ENCODE assay signal across 8 cellular contexts in genomic region chr1:242523968-242524570, GRCh38. TPM values are rescaled to one million over a fixed set of nuclear protein-coding genes. Genes with fewer than 3 reads are reported as not detected.
DNase-seq lines count a peak whose midpoint lies in the region; ATAC-seq, FAIRE-seq and TF ChIP-seq lines count a peak whose summit lies in the region.

No MANE protein-coding gene starts in this region.

- no peaks in the 10 kb centered on the region for H3K79me2 ChIP-seq in SK-N-SH (ENCODE audit: insufficient read depth)

- FAIRE-seq in GM12891 (lab: Jason Lieb, UNC): no peak

- H3K27me3 ChIP-seq in A673 (replicated peaks; ENCODE audit: insufficient read depth, low read depth, low read length, poor library complexity): no peaks in the 10 kb centered on the region
- H3K27me3 ChIP-seq in SK-N-SH (ENCODE audit: insufficient read depth): peaks cover 8% of the 10 kb centered on the region
- no peaks in the 10 kb centered on the region for H3K27me3 ChIP-seq in ovary

- H3K4me3 ChIP-seq in A673 (ENCODE audit: low read depth, low read length, poor library complexity, severe bottlenecking) (peak overlapping the region; percentile 56), SK-N-SH (ENCODE audit: low read depth in 2 of 2, low read length in 1 of 2) (peak overlapping the region; percentile 54 to 57), fibroblast of the aortic adventitia (ENCODE audit: low read depth, low read length) (peak overlapping the region; percentile 28), ovary (peak overlapping the region; percentile 40)

- 0 out of 2 replicates have a peak, but pooled peaks have one; percentile 24 for TF ChIP-seq CTCF in A673 (conservative IDR thresholded peaks at IDR 0.05; ENCODE audit: low read depth, low read length)
- TF ChIP-seq CTCF in SK-N-SH (IDR thresholded peaks at IDR 0.05): no peak
- no peak for TF ChIP-seq CTCF in fibroblast of the aortic adventitia (IDR thresholded peaks at IDR 0.05; ENCODE audit: insufficient read depth, low read length)
- no peak for TF ChIP-seq CTCF in ovary (IDR thresholded peaks at IDR 0.05)

- WGBS in SK-N-SH (ENCODE audit: low lambda C conversion rate): 3% methylated on average over 16 of the region's 70 CpGs
- WGBS in ovary, 3 donors: 1 to 2% (median 1%) methylated on average over 45 to 61 of the region's 70 CpGs

- DNase-seq in A673 (ENCODE audit: low spot score): peak; percentile 69
- peak; percentile 9 for DNase-seq in H4 (ENCODE audit: low spot score)
- peak; percentile 94 for DNase-seq in SK-N-SH
- DNase-seq in fibroblast of the aortic adventitia (ENCODE audit: low read depth): no peak
- peak; percentile 18 to 65 (median 56) for DNase-seq in ovary
- DNase-seq in GM12891 (ENCODE audit: insufficient read length, low spot score): no peak

- TF ChIP-seq RAD21 in SK-N-SH (IDR thresholded peaks at IDR 0.05; ENCODE audit: low read length): peak; percentile 56

- no peaks in the 10 kb centered on the region for H3K4me1 ChIP-seq in A673 (ENCODE audit: insufficient read depth, low read length, poor library complexity, severe bottlenecking)
- H3K4me1 ChIP-seq in SK-N-SH (ENCODE audit: control insufficient read depth in 1 of 2, insufficient read depth in 2 of 2, low read depth in 1 of 2, low read length in 1 of 2): peaks cover 0 to 11% of the 10 kb centered on the region in 2 experiments; a peak in 2 of 4 replicates
- H3K4me1 ChIP-seq in ovary (ENCODE audit: insufficient read depth): peaks cover 4% of the 10 kb centered on the region

- TF ChIP-seq POLR2A in ovary (IDR thresholded peaks at IDR 0.05) (no peak), GM12891 (IDR thresholded peaks at IDR 0.05; ENCODE audit: low read depth, low read length) (no peak)

- POLR2A ChIA-PET in A673 (lab: Charles Lee; ENCODE audit: low non-redundant PET): no interaction called here
- POLR2A ChIA-PET in SK-N-SH (lab: Yijun Ruan, JAX): no interaction called here

- H3K9me3 ChIP-seq in A673 (ENCODE audit: low read depth, low read length, poor library complexity, severe bottlenecking) (no peaks in the 10 kb centered on the region), SK-N-SH (no peaks in the 10 kb centered on the region), ovary (no peaks in the 10 kb centered on the region)

- ATAC-seq in GM19397 (IDR thresholded peaks at IDR 0.05; ENCODE audit: unreplicated experiment) (no peak), GM21526 (IDR thresholded peaks at IDR 0.05; ENCODE audit: low FRiP score, unreplicated experiment) (no peak)

- no peaks in the 10 kb centered on the region for H3K36me3 ChIP-seq in A673 (ENCODE audit: insufficient read depth, low read length, poor library complexity, severe bottlenecking)
- H3K36me3 ChIP-seq in SK-N-SH (replicated peaks in 1 of 2; ENCODE audit: control insufficient read depth in 1 of 2, insufficient read depth in 2 of 2, low read length in 1 of 2): no peaks in the 10 kb centered on the region
- no peaks in the 10 kb centered on the region for H3K36me3 ChIP-seq in ovary

- H3K9me2 ChIP-seq in SK-N-SH: no peaks in the 10 kb centered on the region

- H2AFZ ChIP-seq in SK-N-SH (ENCODE audit: low read depth): peak overlapping the region; percentile 81; the same call in 1 of the 2 replicates

- H4K20me1 ChIP-seq in SK-N-SH (ENCODE audit: insufficient read depth): no peaks in the 10 kb centered on the region

- H3K27ac ChIP-seq in A673 (ENCODE audit: low read depth, low read length, poor library complexity, severe bottlenecking) (no peak overlapping the region), SK-N-SH (ENCODE audit: low read depth in 2 of 2, low read length in 1 of 2) (peak overlapping the region in 1 of 2 experiments; percentile 78; a peak in 2 of 4 replicates), ovary (peak overlapping the region in 1 of 2 donors; percentile 42)

- no TSS peak for BruUV-seq in A673 (replicated peaks; lab: Mats Ljungman, UMichigan)

- no peaks in the 10 kb centered on the region for H3F3A ChIP-seq in SK-N-SH (replicated peaks; ENCODE audit: insufficient read depth)

- H3K4me2 ChIP-seq in SK-N-SH: peak overlapping the region; percentile 90

- CTCF ChIA-PET in A673 (lab: Charles Lee) (no interaction called here), SK-N-SH (lab: Yijun Ruan, JAX) (interaction anchor here (0.6 to 1.9 kb wide), 13 partner anchors 9 to 793 kb away, joined by 3 to 8 read pairs (median 4); no protein-coding TSS in a partner anchor)

- no peak overlapping the region for H3K9ac ChIP-seq in SK-N-SH

- TF ChIP-seq EP300 in SK-N-SH (IDR thresholded peaks at IDR 0.05; ENCODE audit: borderline replicate concordance in 1 of 2, low read depth in 1 of 2, low read length in 1 of 2) (no peak), ovary (IDR thresholded peaks at IDR 0.05) (no peak)

- intact Hi-C loops in A673 (cut with micrococcal nuclease; ENCODE audit: unreplicated experiment) (no loop called here), ovary (cut with DNase I) (no loop called here)

TF ChIP-seq in SK-N-SH, 30 proteins besides CTCF, POLR2A, EP300 and RAD21 (continues in another document):
- TF ChIP-seq RFX5 (IDR thresholded peaks at IDR 0.05; ENCODE audit: low read length) (no peak), POLR2AphosphoS5 (IDR thresholded peaks at IDR 0.05; ENCODE audit: low read depth, low read length) (no peak), MXI1 (IDR thresholded peaks at IDR 0.05; ENCODE audit: low read depth, low read length) (no peak), TAF1 (IDR thresholded peaks at IDR 0.05; ENCODE audit: borderline replicate concordance, low read depth, low read length) (no peak), NFIC (IDR thresholded peaks at IDR 0.05; ENCODE audit: borderline replicate concordance) (no peak), YY1 (IDR thresholded peaks at IDR 0.05; ENCODE audit: low read depth) (no peak), GATA2 (CRISPR knock-in tag; IDR thresholded peaks at IDR 0.05) (no peak), JUND (IDR thresholded peaks at IDR 0.05) (no peak), FOXM1 (IDR thresholded peaks at IDR 0.05; ENCODE audit: low read depth) (no peak), TCF12 (IDR thresholded peaks at IDR 0.05) (no peak), GABPA (IDR thresholded peaks at IDR 0.05; ENCODE audit: low read depth) (no peak)
- TF ChIP-seq, protein P1, sequence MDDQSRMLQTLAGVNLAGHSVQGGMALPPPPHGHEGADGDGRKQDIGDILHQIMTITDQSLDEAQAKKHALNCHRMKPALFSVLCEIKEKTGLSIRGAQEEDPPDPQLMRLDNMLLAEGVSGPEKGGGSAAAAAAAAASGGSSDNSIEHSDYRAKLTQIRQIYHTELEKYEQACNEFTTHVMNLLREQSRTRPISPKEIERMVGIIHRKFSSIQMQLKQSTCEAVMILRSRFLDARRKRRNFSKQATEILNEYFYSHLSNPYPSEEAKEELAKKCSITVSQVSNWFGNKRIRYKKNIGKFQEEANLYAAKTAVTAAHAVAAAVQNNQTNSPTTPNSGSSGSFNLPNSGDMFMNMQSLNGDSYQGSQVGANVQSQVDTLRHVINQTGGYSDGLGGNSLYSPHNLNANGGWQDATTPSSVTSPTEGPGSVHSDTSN (IDR thresholded peaks at IDR 0.05): no peak

TF ChIP-seq in GM12891, 5 proteins besides CTCF, POLR2A, EP300 and RAD21:
- no peak for TF ChIP-seq POU2F2 (IDR thresholded peaks at IDR 0.05; ENCODE audit: low read depth, low read length)
- TF ChIP-seq SPI1 (IDR thresholded peaks at IDR 0.05; ENCODE audit: low read depth, low read length): no peak
- TF ChIP-seq TAF1 (IDR thresholded peaks at IDR 0.05; ENCODE audit: low read depth, low read length): no peak
- no peak for TF ChIP-seq POLR2AphosphoS5 (IDR thresholded peaks at IDR 0.05; ENCODE audit: low read depth, low read length)
- no peak for TF ChIP-seq PAX5 (IDR thresholded peaks at IDR 0.05; ENCODE audit: insufficient read depth, low read length, severe bottlenecking)

RNA-seq across cellular contexts. Expression of gene PLD5, which starts 0.4 kb away (rescaled TPM):
- total RNA-seq in A673 (2021) (6.9 and 9.2 TPM in 2 replicates), fibroblast of the aortic adventitia (ENCODE audit: low replicate concordance) (under 0.01 TPM in 1 of 2 replicates, not detected in the other), ovary (1 to 10 TPM in 5 of 7 donors, under 1 TPM in 2; 0.35 to 3.6 (median 1.1) TPM)
- 0.02 TPM in 1 of 2 replicates, not detected in the other for total RNA-seq in H4 (2014; rRNA removed; shearing (Covaris generic))
- polyA plus RNA-seq in SK-N-SH (2012; rRNA removed) (0.08 and 0.11 TPM in 2 replicates), ovary (1 to 10 TPM in 1 of 2 donors, under 1 TPM in 1; 0.44 to 6.2 TPM)
- polyA plus RNA-seq in SK-N-SH (2012; cell fraction: cytosol; rRNA removed): 0.24 and 0.46 TPM in 2 replicates
- polyA plus RNA-seq in SK-N-SH (2012; cell fraction: nucleus; rRNA removed): 0.11 and 0.13 TPM in 2 replicates
- polyA plus RNA-seq in GM12891 (2012; ENCODE audit: low read depth, missing spikeins): not detected

Comparison
In these comparisons a context has a peak if more than half of its experiments do, and no peak if none do; other contexts are left out.
1. DNase-seq: peak in A673 (single experiment), H4 (single experiment), SK-N-SH (single experiment) and ovary (5 of 5); none in fibroblast of the aortic adventitia (single experiment) and GM12891 (single experiment).
2. Peak in every context shown above with its lines, with median percentiles within 50 percentile points of each other: H3K4me3 ChIP-seq.